21 cellular contexts compared by ENCODE assay signal in genomic region chr12:115785548-115785947, GRCh38.
DNase-seq lines count a peak whose midpoint lies in the region; ATAC-seq, FAIRE-seq and TF ChIP-seq lines count a peak whose summit lies in the region.
"Had no signal": no experiment of that assay in that cellular context is flagged by ENCODE, and none has a peak within 500 bp of the region (broad histone marks: within the 10 kb centered on the region; RNA-seq: fewer than 3 reads in every experiment).

No MANE protein-coding gene starts in this region.

- 3% methylated on average over 3 of the region's 3 CpGs for WGBS in K562 (ENCODE audit: insufficient coverage, low coverage, missing lambda C conversion rate)
- 91% methylated on average over 3 of the region's 3 CpGs for WGBS in prostate gland

- no peak overlapping the region for H3K4me2 ChIP-seq in K562 (ENCODE audit: insufficient read depth, low read length)
- H3K4me2 ChIP-seq: A549, BLaER1, SK-N-SH had no signal

- H3K36me3 ChIP-seq in right atrium auricular region (no peaks in the 10 kb centered on the region), K562 (ENCODE audit: control insufficient read depth, insufficient read depth, low read length) (no peaks in the 10 kb centered on the region), prostate gland (no peaks in the 10 kb centered on the region)
- H3K36me3 ChIP-seq: BLaER1 had no signal

- FAIRE-seq in K562 (lab: Jason Lieb, UNC): no peak
- FAIRE-seq: A549 had no signal

- intact Hi-C loops in Right ventricle myocardium inferior (cut with DNase I): loop anchor here (10.0 kb wide), 1 partner anchor 129 kb away; no protein-coding TSS in a partner anchor
- intact Hi-C loops in K562 (cut with micrococcal nuclease): no loop called here
- intact Hi-C loops in prostate gland (cut with DNase I): no loop called here

- in situ Hi-C loops in K562 (cut with MboI): no loop called here

- no peaks in the 10 kb centered on the region for H4K20me1 ChIP-seq in K562 (replicated peaks; ENCODE audit: control insufficient read depth, insufficient read depth, low read length)
- H4K20me1 ChIP-seq: BLaER1 had no signal

- DNase-seq in Right ventricle myocardium inferior (ENCODE audit: missing footprints) (peak; percentile 34), right atrium auricular region (ENCODE audit: low spot score) (no peak), HFF-Myc (ENCODE audit: extremely low read depth, low read depth) (no peak), K562 (ENCODE audit: extremely low read depth in 1 of 4, low spot score in 3 of 4) (peak in 1 of 4 experiments; percentile 2), prostate gland (ENCODE audit: low spot score) (no peak), NOMO-1 treated with dmso at 0.1 percent for 144 hours (lab: John Stamatoyannopoulos, UW; ENCODE audit: unreplicated experiment) (no peak), GDM1 (lab: John Stamatoyannopoulos, UW) (no peak)
- DNase-seq in NK-92 treated with Interleukin-12 subunit alpha and Interleukin-12 subunit beta, amount 100 ng/mL, for 24 hours (lab: John Stamatoyannopoulos, UW): no peak
- DNase-seq: CD8-positive, alpha-beta T cell; DMS79; HCEC 1CT; KG1; NCI-H1417 treated with DMSO at 0.1 percent for 48 hours; NCI-H187 treated with DMSO at 0.1 percent for 48 hours; NCI-H2171; NCI-H526 treated with DMSO at 0.1 percent for 48 hours; SHP77 treated with DMSO at 0.1 percent for 48 hours; SK-N-SH; T-cell had no signal

- no TSS peak for BruUV-seq in K562 (replicated peaks; lab: Mats Ljungman, UMichigan)

- H3K9me3 ChIP-seq in right atrium auricular region (no peaks in the 10 kb centered on the region), K562 (replicated peaks; ENCODE audit: control insufficient read depth, insufficient read depth, low read depth, low read length) (no peaks in the 10 kb centered on the region), prostate gland (no peaks in the 10 kb centered on the region)
- H3K9me3 ChIP-seq: A549, BLaER1, SK-N-SH had no signal

- ATAC-seq in Right ventricle myocardium inferior (no peak), K562 (no peak)
- ATAC-seq: A549; CD8-positive, alpha-beta T cell; T-cell had no signal

- H3K9ac ChIP-seq in K562 (ENCODE audit: insufficient read depth in 1 of 2, low read depth in 2 of 2, low read length in 2 of 2): no peak overlapping the region
- H3K9ac ChIP-seq: BLaER1, SK-N-SH had no signal

- no peak overlapping the region for H2AFZ ChIP-seq in K562 (ENCODE audit: low read depth, low read length)

- TF ChIP-seq EP300 in K562 (IDR thresholded peaks at IDR 0.05; ENCODE audit: low read length): no peak

- no peak for TF ChIP-seq CTCF in right atrium auricular region (IDR thresholded peaks at IDR 0.05)
- TF ChIP-seq CTCF in HFF-Myc (IDR thresholded peaks at IDR 0.05; ENCODE audit: low read depth, low read length, missing control alignments): peak; percentile 6
- TF ChIP-seq CTCF in K562 (IDR thresholded peaks at IDR 0.05 in 2 of 3, conservative IDR thresholded peaks at IDR 0.05 in 1 of 3; ENCODE audit: insufficient read depth in 2 of 3, low read depth in 1 of 3, low read length in 3 of 3): peak in 2 of 3 experiments; percentile 13 to 29; a peak in 2 of 6 replicates
- TF ChIP-seq CTCF in prostate gland (IDR thresholded peaks at IDR 0.05): no peak

- H3K79me2 ChIP-seq in K562 (ENCODE audit: control insufficient read depth, insufficient read depth, low read length): no peaks in the 10 kb centered on the region

- CTCF ChIA-PET in K562 (lab: Yijun Ruan, JAX; ENCODE audit: low intra/inter-chr PET ratio): no interaction called here

- TF ChIP-seq POLR2A in K562 (conservative IDR thresholded peaks at IDR 0.05): no peak
- no peak for TF ChIP-seq POLR2A in prostate gland (IDR thresholded peaks at IDR 0.05)

- no peaks in the 10 kb centered on the region for H3K27me3 ChIP-seq in right atrium auricular region
- no peaks in the 10 kb centered on the region for H3K27me3 ChIP-seq in K562 (ENCODE audit: control insufficient read depth in 2 of 2, insufficient read depth in 2 of 2, low read length in 2 of 2)
- H3K27me3 ChIP-seq in prostate gland (replicated peaks; ENCODE audit: insufficient read depth): no peaks in the 10 kb centered on the region
- H3K27me3 ChIP-seq: BLaER1 had no signal

- no peak overlapping the region for H3K27ac ChIP-seq in right atrium auricular region
- H3K27ac ChIP-seq in K562 (ENCODE audit: extremely low read depth, low read depth, low read length): no peak overlapping the region
- H3K27ac ChIP-seq in prostate gland: no peak overlapping the region
- H3K27ac ChIP-seq: A549, BLaER1 had no signal

- POLR2A ChIA-PET in K562 (lab: Yijun Ruan, JAX): no interaction called here

- no peak overlapping the region for H3K4me3 ChIP-seq in right atrium auricular region
- H3K4me3 ChIP-seq in HFF-Myc (replicated peaks; ENCODE audit: low read depth, low read length): no peak overlapping the region
- H3K4me3 ChIP-seq in K562: no peak overlapping the region
- H3K4me3 ChIP-seq in prostate gland: no peak overlapping the region
- H3K4me3 ChIP-seq: A549, BLaER1 had no signal

- H3K4me1 ChIP-seq in right atrium auricular region: no peaks in the 10 kb centered on the region
- H3K4me1 ChIP-seq in K562 (replicated peaks in 1 of 2; ENCODE audit: control insufficient read depth in 2 of 2, insufficient read depth in 2 of 2, low read length in 2 of 2): no peaks in the 10 kb centered on the region
- no peaks in the 10 kb centered on the region for H3K4me1 ChIP-seq in prostate gland (replicated peaks)
- H3K4me1 ChIP-seq: A549, BLaER1 had no signal

- H3K9me1 ChIP-seq in K562 (ENCODE audit: control insufficient read depth, insufficient read depth, low read length): no peaks in the 10 kb centered on the region

- peak in 1 of 2 experiments; percentile 10; a peak in 1 of 4 replicates for TF ChIP-seq RAD21 in K562 (CRISPR knock-in tag; conservative IDR thresholded peaks at IDR 0.05 in 1 of 2, IDR thresholded peaks at IDR 0.05 in 1 of 2)

TF ChIP-seq in K562, 482 proteins besides CTCF, POLR2A, EP300 and RAD21:
- no peak for TF ChIP-seq SMARCC2 (IDR thresholded peaks at IDR 0.05; ENCODE audit: low read depth)
- no peak for TF ChIP-seq MCM2 (IDR thresholded peaks at IDR 0.05; ENCODE audit: low read depth)
- TF ChIP-seq PCBP1 (IDR thresholded peaks at IDR 0.05; ENCODE audit: low read depth, low read length, poor library complexity, severe bottlenecking): no peak
- no peak for TF ChIP-seq BCLAF1 (IDR thresholded peaks at IDR 0.05; ENCODE audit: borderline replicate concordance in 1 of 2, control insufficient read depth in 1 of 2, low read depth in 2 of 2, low read length in 1 of 2)
- no peak for TF ChIP-seq ZNF23 (CRISPR knock-in tag; IDR thresholded peaks at IDR 0.05)
- no peak for TF ChIP-seq TSC22D4 (tag; IDR thresholded peaks at IDR 0.05)
- no peak for TF ChIP-seq ZNF584 (CRISPR knock-in tag; IDR thresholded peaks at IDR 0.05; ENCODE audit: low read depth)
- no peak for TF ChIP-seq HDGF (IDR thresholded peaks at IDR 0.05)

Comparison
In these comparisons a context has a peak if more than half of its experiments do, and no peak if none do; other contexts are left out.
1. CTCF ChIP-seq: peak in HFF-Myc (single experiment) and K562 (2 of 3); none in right atrium auricular region (0 of 2) and prostate gland (0 of 4).